In the genomic region with DNA sequence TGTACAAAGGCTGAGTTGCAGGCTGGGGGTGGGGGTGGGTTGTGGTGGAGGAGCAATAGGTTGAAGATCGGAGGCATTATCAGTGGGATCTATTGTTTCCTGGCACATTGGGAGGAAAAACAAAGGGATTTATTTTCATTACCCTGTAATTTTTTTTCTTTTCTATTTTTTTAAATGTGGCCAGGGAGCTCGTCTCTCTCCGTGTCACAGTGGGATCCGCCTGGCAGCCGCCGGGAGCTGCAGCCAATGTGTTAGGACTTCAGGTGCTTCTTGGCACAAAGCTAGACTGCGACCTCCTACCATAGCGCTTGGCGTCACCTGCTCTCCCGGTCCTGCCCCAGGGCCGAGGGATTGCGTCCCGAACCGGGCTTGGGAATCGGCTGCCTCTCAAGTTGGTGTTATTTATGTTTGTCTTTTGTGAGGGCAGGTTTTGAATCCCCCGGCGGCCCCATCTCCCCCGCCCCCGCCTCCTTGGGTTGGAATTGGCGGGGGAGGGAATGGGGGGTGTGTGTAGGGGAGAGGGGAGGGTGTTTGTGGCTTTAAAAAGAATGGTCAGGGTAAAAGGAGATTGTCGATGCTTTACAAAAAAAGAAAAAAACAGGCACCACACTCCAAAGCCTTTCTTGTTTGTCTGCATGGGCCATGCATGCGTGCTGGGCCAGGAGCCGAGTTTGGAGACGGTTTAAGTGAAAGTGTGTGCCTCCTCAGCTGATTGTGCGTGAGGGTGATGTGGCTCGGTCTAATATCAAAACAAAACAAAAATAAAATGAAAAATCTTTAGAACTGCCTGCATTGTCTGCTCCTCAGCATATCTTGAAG, we compare ENCODE assay signal across 8 cellular contexts. TPM values are rescaled to one million over a fixed set of nuclear protein-coding genes. Genes with fewer than 3 reads are reported as not detected.
A peak's percentile ranks its signal among the peaks of the same experiment; 100 is the strongest.
DNase-seq lines count a peak whose midpoint lies in the region; ATAC-seq and TF ChIP-seq lines count a peak whose summit lies in the region.

No MANE protein-coding gene starts in this region.

- peaks cover 20% of the 10 kb centered on the region for H3K4me1 ChIP-seq in left ventricle myocardium inferior

- H3K27ac Mint-ChIP-seq in osteocyte (ENCODE audit: unreplicated experiment): peak overlapping the region; percentile 68

- DNase-seq in COLO829 (ENCODE audit: low spot score): peak; percentile 19
- peak; percentile 16 for DNase-seq in KBM-7
- DNase-seq in left ventricle myocardium inferior: peak; percentile 19
- DNase-seq in osteocyte (ENCODE audit: extremely low spot score, unreplicated experiment): no peak
- DNase-seq in HUDEP-2 (lab: John Stamatoyannopoulos, UW; ENCODE audit: unreplicated experiment in 76 of 76): no peak
- DNase-seq in NCI-H1048 (lab: John Stamatoyannopoulos, UW): no peak

- peak overlapping the region; percentile 43 for H3K4me3 ChIP-seq in WI38 (ENCODE audit: low read depth, low read length)
- H3K4me3 ChIP-seq in left ventricle myocardium inferior: peak overlapping the region; percentile 74

- H3K27me3 Mint-ChIP-seq in osteocyte (ENCODE audit: unreplicated experiment): peaks cover 6% of the 10 kb centered on the region

- H3K9me3 Mint-ChIP-seq in osteocyte (ENCODE audit: unreplicated experiment): no peaks in the 10 kb centered on the region

- ATAC-seq in HG03571 (IDR thresholded peaks at IDR 0.05; ENCODE audit: unreplicated experiment): no peak

- no peaks in the 10 kb centered on the region for H3K9me3 ChIP-seq in left ventricle myocardium inferior (replicated peaks)

- peaks cover 17% of the 10 kb centered on the region for H3K4me1 Mint-ChIP-seq in osteocyte (ENCODE audit: unreplicated experiment)

- peak overlapping the region; percentile 78 for H3K27ac ChIP-seq in left ventricle myocardium inferior (replicated peaks)

- no peaks in the 10 kb centered on the region for H3K27me3 ChIP-seq in left ventricle myocardium inferior (ENCODE audit: low read depth)

- peak overlapping the region; percentile 81 for H3K4me3 Mint-ChIP-seq in osteocyte (ENCODE audit: unreplicated experiment)

- in situ Hi-C loops in KBM-7 (cut with MboI; ENCODE audit: low pct_unique_long_range_greater_than_20kb, low sequenced_read_pairs): no loop called here

- intact Hi-C loops in left ventricle myocardium inferior (cut with micrococcal nuclease): no loop called here

- no peaks in the 10 kb centered on the region for H3K36me3 ChIP-seq in left ventricle myocardium inferior

- H3K36me3 Mint-ChIP-seq in osteocyte (ENCODE audit: unreplicated experiment): no peaks in the 10 kb centered on the region

- TF ChIP-seq CTCF in WI38 (IDR thresholded peaks at IDR 0.05; ENCODE audit: low read depth, low read length) (no peak), left ventricle myocardium inferior (IDR thresholded peaks at IDR 0.05; ENCODE audit: borderline replicate concordance) (no peak), osteocyte (IDR thresholded peaks at IDR 0.05) (no peak)

RNA-seq across cellular contexts. Expression of a gene that starts 1.0 kb away (rescaled TPM):
- total RNA-seq in left ventricle myocardium inferior (27.6 TPM), osteocyte (3.4 and 4.4 TPM in 2 replicates)

Comparison
In these comparisons a context has a peak if more than half of its experiments do, and no peak if none do; other contexts are left out.
1. DNase-seq: peak in COLO829 (single experiment), KBM-7 (single experiment) and left ventricle myocardium inferior (single experiment); none in osteocyte (single experiment), HUDEP-2 (0 of 76) and NCI-H1048 (single experiment).